35 cellular contexts compared by ENCODE assay signal in genomic region chr2:132795220-132795619, GRCh38.
"Had no signal": no experiment of that assay in that cellular context is flagged by ENCODE, and none has a peak within 500 bp of the region (broad histone marks: within the 10 kb centered on the region; RNA-seq: fewer than 3 reads in every experiment).

No MANE protein-coding gene starts in this region.

- H3K36me3 Mint-ChIP-seq: activated CD4-positive, alpha-beta memory T cell treated with anti-CD3 and anti-CD28 coated beads for 36 hours; activated naive CD4-positive, alpha-beta T cell treated with anti-CD3 and anti-CD28 coated beads, Interleukin-2, amount 50 U/mL, for 72 hours; activated naive CD8-positive, alpha-beta T cell treated with anti-CD3 and anti-CD28 coated beads for 36 hours had no signal

- H3K9me3 ChIP-seq: adrenal gland, body of pancreas had no signal

- H3K4me1 ChIP-seq: adrenal gland, body of pancreas had no signal

- H3K27ac Mint-ChIP-seq: activated B cell treated with CpG ODN at 0.5 μM for 24 hours; activated CD4-positive, alpha-beta memory T cell treated with anti-CD3 and anti-CD28 coated beads for 36 hours; activated CD4-positive, alpha-beta T cell treated with anti-CD3 and anti-CD28 coated beads, Interleukin-2, amount 10 ng/mL, durations not matched to agents 24 days and 14 days; activated CD8-positive, alpha-beta T cell treated with anti-CD3 and anti-CD28 coated beads for 36 hours; activated naive CD4-positive, alpha-beta T cell treated with anti-CD3 and anti-CD28 coated beads for 36 hours; activated naive CD4-positive, alpha-beta T cell treated with anti-CD3 and anti-CD28 coated beads, Interleukin-2, amount 50 U/mL, for 72 hours; activated naive CD8-positive, alpha-beta T cell treated with anti-CD3 and anti-CD28 coated beads for 36 hours; activated T-cell treated with anti-CD3 and anti-CD28 coated beads, Interleukin-2, amount 50 U/mL, for 72 hours; activated T-helper 1 cell treated with anti-CD3 and anti-CD28 coated beads, Interleukin-12 subunit alpha, Interleukin-12 subunit beta, Interleukin-2, Interleukin-4 antibody, amounts not matched to agents 30 ng/mL and 10 ng/mL and 1 ng/mL, durations not matched to agents 14 hours and 24 hours and 36 hours; activated T-helper 17 cell treated with anti-CD3 and anti-CD28 coated beads, Interleukin-2, amount 50 U/mL, for 72 hours; T-helper 1 cell treated with Interleukin-12 subunit alpha and Interleukin-12 subunit beta and Interleukin-4 antibody, amounts not matched to agents 30 μg/mL and 1 μg/mL, for 36 hours; T-helper 2 cell treated with Interferon-gamma antibody and Interleukin-4, amounts not matched to agents 5 μg/mL and 100 μg/mL, for 36 hours had no signal

- H3K4me1 Mint-ChIP-seq: activated B cell treated with CpG ODN at 0.5 μM for 24 hours; activated CD4-positive, alpha-beta T cell treated with anti-CD3 and anti-CD28 coated beads, Interleukin-2, amount 10 ng/mL, durations not matched to agents 24 days and 14 days; activated naive CD8-positive, alpha-beta T cell treated with anti-CD3 and anti-CD28 coated beads for 36 hours; activated T-helper 17 cell treated with anti-CD3 and anti-CD28 coated beads, Interleukin-2, amount 50 U/mL, for 72 hours; central memory CD8-positive, alpha-beta T cell had no signal

- H3K4me3 Mint-ChIP-seq: activated B cell treated with CpG ODN at 0.5 μM for 24 hours; activated CD4-positive, alpha-beta memory T cell treated with anti-CD3 and anti-CD28 coated beads for 36 hours; activated CD4-positive, alpha-beta T cell treated with anti-CD3 and anti-CD28 coated beads, Interleukin-2, amount 10 ng/mL, durations not matched to agents 24 days and 14 days; activated CD8-positive, alpha-beta T cell treated with anti-CD3 and anti-CD28 coated beads for 36 hours; activated naive CD4-positive, alpha-beta T cell treated with anti-CD3 and anti-CD28 coated beads for 36 hours; activated naive CD8-positive, alpha-beta T cell treated with anti-CD3 and anti-CD28 coated beads for 36 hours; activated T-cell treated with anti-CD3 and anti-CD28 coated beads, Interleukin-2, amount 50 U/mL, for 4 hours; activated T-cell treated with anti-CD3 and anti-CD28 coated beads, Interleukin-2, amount 50 U/mL, for 72 hours; activated T-helper 1 cell treated with anti-CD3 and anti-CD28 coated beads, Interleukin-12 subunit alpha, Interleukin-12 subunit beta, Interleukin-2, Interleukin-4 antibody, amounts not matched to agents 30 ng/mL and 10 ng/mL and 1 ng/mL, durations not matched to agents 14 hours and 24 hours and 36 hours; activated T-helper 17 cell treated with anti-CD3 and anti-CD28 coated beads, Interleukin-2, amount 50 U/mL, for 72 hours; central memory CD8-positive, alpha-beta T cell; T-helper 1 cell treated with Interleukin-12 subunit alpha and Interleukin-12 subunit beta and Interleukin-4 antibody, amounts not matched to agents 30 μg/mL and 1 μg/mL, for 36 hours; T-helper 2 cell treated with Interferon-gamma antibody and Interleukin-4, amounts not matched to agents 5 μg/mL and 100 μg/mL, for 36 hours had no signal

- H3K27ac ChIP-seq: adrenal gland, body of pancreas, cardiac muscle cell, VCaP had no signal

- H3K4me3 ChIP-seq: adrenal gland, body of pancreas, cardiac muscle cell had no signal

- DNase-seq: activated B cell treated with CpG ODN at 0.5 μM for 24 hours; activated CD4-positive, alpha-beta memory T cell treated with anti-CD3 and anti-CD28 coated beads for 36 hours; activated CD4-positive, alpha-beta T cell treated with anti-CD3 and anti-CD28 coated beads for 4 hours; activated CD4-positive, alpha-beta T cell treated with anti-CD3 and anti-CD28 coated beads, Interleukin-2, amount 10 ng/mL, durations not matched to agents 24 days and 14 days; activated CD4-positive, alpha-beta T cell treated with anti-CD3 and anti-CD28 coated beads, Interleukin-2, amount 50 U/mL, for 1 hour; activated CD4-positive, alpha-beta T cell treated with anti-CD3 and anti-CD28 coated beads, Interleukin-2, amount 50 U/mL, for 4 hours; activated CD4-positive, CD25-positive, alpha-beta regulatory T cell treated with anti-CD3 and anti-CD28 coated beads, Interleukin-2, amount 50 U/mL, for 72 hours; activated CD8-positive, alpha-beta memory T cell treated with anti-CD3 and anti-CD28 coated beads, Interleukin-2, amount 50 U/mL, for 4 hours; activated CD8-positive, alpha-beta T cell treated with anti-CD3 and anti-CD28 coated beads for 36 hours; activated effector memory CD4-positive, alpha-beta T cell treated with anti-CD3 and anti-CD28 coated beads, Interleukin-2, amount 50 U/mL, for 16 hours; activated gamma-delta T cell treated with Interleukin-2 at 50 U/mL for 16 hours; activated naive CD4-positive, alpha-beta T cell; activated naive CD4-positive, alpha-beta T cell treated with anti-CD3 and anti-CD28 coated beads for 36 hours; activated naive CD4-positive, alpha-beta T cell treated with anti-CD3 and anti-CD28 coated beads, Interleukin-2, amount 50 U/mL, for 16 hours; activated naive CD8-positive, alpha-beta T cell treated with anti-CD3 and anti-CD28 coated beads for 36 hours; activated T-cell treated with anti-CD3 and anti-CD28 coated beads for 4 hours; activated T-cell treated with anti-CD3 and anti-CD28 coated beads, Interleukin-2, amount 50 U/mL, for 1 hour; activated T-cell treated with anti-CD3 and anti-CD28 coated beads, Interleukin-2, amount 50 U/mL, for 4 hours; activated T-cell treated with anti-CD3 and anti-CD28 coated beads, Interleukin-2, amount 50 U/mL, for 72 hours; adrenal gland; amniotic stem cell; aorta; body of pancreas; caudate nucleus; cerebellar nuclear complex; T-helper 2 cell; T-helper 9 cell had no signal

- H3K9me3 Mint-ChIP-seq: activated B cell treated with CpG ODN at 0.5 μM for 24 hours; activated CD4-positive, alpha-beta memory T cell treated with anti-CD3 and anti-CD28 coated beads for 36 hours; activated CD4-positive, alpha-beta T cell treated with anti-CD3 and anti-CD28 coated beads, Interleukin-2, amount 10 ng/mL, durations not matched to agents 24 days and 14 days; activated CD8-positive, alpha-beta T cell treated with anti-CD3 and anti-CD28 coated beads for 36 hours; activated naive CD4-positive, alpha-beta T cell treated with anti-CD3 and anti-CD28 coated beads for 36 hours; activated naive CD4-positive, alpha-beta T cell treated with anti-CD3 and anti-CD28 coated beads, Interleukin-2, amount 50 U/mL, for 72 hours; activated naive CD8-positive, alpha-beta T cell treated with anti-CD3 and anti-CD28 coated beads for 36 hours; activated T-cell treated with anti-CD3 and anti-CD28 coated beads, Interleukin-2, amount 50 U/mL, for 4 hours; activated T-cell treated with anti-CD3 and anti-CD28 coated beads, Interleukin-2, amount 50 U/mL, for 72 hours; activated T-helper 1 cell treated with anti-CD3 and anti-CD28 coated beads, Interleukin-12 subunit alpha, Interleukin-12 subunit beta, Interleukin-2, Interleukin-4 antibody, amounts not matched to agents 30 ng/mL and 10 ng/mL and 1 ng/mL, durations not matched to agents 14 hours and 24 hours and 36 hours; activated T-helper 17 cell treated with anti-CD3 and anti-CD28 coated beads, Interleukin-2, amount 50 U/mL, for 72 hours; T-helper 1 cell treated with Interleukin-12 subunit alpha and Interleukin-12 subunit beta and Interleukin-4 antibody, amounts not matched to agents 30 μg/mL and 1 μg/mL, for 36 hours; T-helper 2 cell treated with Interferon-gamma antibody and Interleukin-4, amounts not matched to agents 5 μg/mL and 100 μg/mL, for 36 hours had no signal

- H3K27me3 Mint-ChIP-seq: activated CD4-positive, alpha-beta memory T cell treated with anti-CD3 and anti-CD28 coated beads for 36 hours; activated CD4-positive, alpha-beta T cell treated with anti-CD3 and anti-CD28 coated beads, Interleukin-2, amount 10 ng/mL, durations not matched to agents 24 days and 14 days; activated CD8-positive, alpha-beta T cell treated with anti-CD3 and anti-CD28 coated beads for 36 hours; activated naive CD8-positive, alpha-beta T cell treated with anti-CD3 and anti-CD28 coated beads for 36 hours; activated T-helper 17 cell treated with anti-CD3 and anti-CD28 coated beads, Interleukin-2, amount 50 U/mL, for 72 hours; central memory CD8-positive, alpha-beta T cell had no signal

- H3K36me3 ChIP-seq: adrenal gland, cardiac muscle cell had no signal

- ATAC-seq: activated CD8-positive, alpha-beta T cell treated with anti-CD3 and anti-CD28 coated beads for 36 hours; activated naive CD4-positive, alpha-beta T cell treated with anti-CD3 and anti-CD28 coated beads, Interleukin-2, amount 50 U/mL, for 72 hours; activated T-cell treated with anti-CD3 and anti-CD28 coated beads, Interleukin-2, amount 50 U/mL, for 4 hours; activated T-cell treated with anti-CD3 and anti-CD28 coated beads, Interleukin-2, amount 50 U/mL, for 72 hours; activated T-helper 17 cell treated with anti-CD3 and anti-CD28 coated beads, Interleukin-2, amount 50 U/mL, for 72 hours; body of pancreas had no signal

- H3K27me3 ChIP-seq: adrenal gland, body of pancreas, cardiac muscle cell had no signal
